In the genomic region with DNA sequence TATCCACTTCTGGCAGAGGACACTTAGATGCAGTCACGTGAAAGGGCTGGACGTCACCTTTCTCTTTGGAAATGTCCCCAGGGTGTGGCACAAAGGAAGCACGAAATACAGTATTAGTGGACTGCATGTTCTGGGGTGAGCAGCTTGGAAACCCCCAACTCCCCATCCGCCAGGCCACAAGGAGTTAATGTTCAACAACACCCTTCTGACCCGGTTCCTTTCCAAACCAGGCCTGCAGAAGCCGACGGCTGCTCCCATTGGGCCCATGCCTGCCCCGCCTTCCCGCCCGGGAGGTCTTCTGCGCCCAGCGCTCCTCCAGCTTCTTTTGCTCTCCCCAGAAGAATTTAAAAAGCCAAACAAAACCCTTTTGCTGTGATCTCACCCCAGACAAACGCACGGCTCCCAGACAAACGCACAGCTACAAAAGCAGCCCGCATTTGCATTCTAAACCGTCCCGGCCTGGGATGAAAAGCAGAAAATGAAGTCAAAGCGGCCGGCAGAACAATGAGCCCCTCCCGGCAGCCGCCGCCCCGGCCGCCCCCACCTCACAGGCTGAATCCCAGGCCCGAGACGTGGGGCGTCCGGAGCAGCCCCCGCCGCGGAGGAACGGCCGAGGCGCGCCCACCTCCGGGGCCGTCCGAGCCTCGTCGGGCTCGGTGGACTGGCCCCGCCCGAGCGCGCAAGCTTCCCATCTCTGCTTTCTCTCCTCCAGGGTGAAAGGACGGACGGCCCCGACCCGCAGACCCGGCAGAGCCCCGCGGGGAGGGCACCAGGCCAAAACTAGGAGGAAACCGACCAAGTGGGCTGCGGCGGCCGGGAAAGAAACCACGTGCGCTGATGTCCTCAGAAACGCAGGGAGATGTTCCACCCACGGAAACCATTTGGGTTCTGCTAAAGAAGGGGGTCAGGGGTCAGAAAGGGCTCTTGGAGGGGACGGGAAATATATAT, we compare ENCODE assay signal across 8 cellular contexts.
DNase-seq lines count a peak whose midpoint lies in the region; TF ChIP-seq lines count a peak whose summit lies in the region.

No MANE protein-coding gene starts in this region.

- peak overlapping the region; percentile 73 for H3K27ac ChIP-seq in AG04450 (ENCODE audit: low read depth, low read length)
- H3K27ac ChIP-seq in mesodermal cell (ENCODE audit: low read depth, low read length, severe bottlenecking): peak overlapping the region; percentile 78

- H3K27me3 ChIP-seq in AG04450 (ENCODE audit: control insufficient read depth, insufficient read depth, low read length): no peaks in the 10 kb centered on the region

- CTCF ChIA-PET in AG04450 (lab: Charles Lee): interaction anchor here (0.7 kb wide), 2 partner anchors 16 to 283 kb away, joined by 3 to 4 read pairs; no protein-coding TSS in a partner anchor

- no peak for TF ChIP-seq CTCF in AG04450 (IDR thresholded peaks at IDR 0.05; ENCODE audit: low read depth, low read length)
- no peak for TF ChIP-seq CTCF in epithelial cell of proximal tubule (conservative IDR thresholded peaks at IDR 0.05; ENCODE audit: low read depth, low read length)

- peak; percentile 44 for DNase-seq in AG04450 (ENCODE audit: low read depth, low spot score)
- peak; percentile 46 for DNase-seq in HuH-7 (ENCODE audit: low spot score)
- peak; percentile 30 for DNase-seq in epithelial cell of proximal tubule (ENCODE audit: low read depth)
- peak; percentile 74 for DNase-seq in ureter (ENCODE audit: low spot score)
- no peak for DNase-seq in GF-D8 (lab: John Stamatoyannopoulos, UW)
- DNase-seq in LoVo (ENCODE audit: low spot score): no peak
- no peak for DNase-seq in NCI-H2196 treated with DMSO at 0.1 percent for 48 hours (lab: John Stamatoyannopoulos, UW; ENCODE audit: unreplicated experiment)

- POLR2A ChIA-PET in AG04450 (lab: Yijun Ruan, JAX): interaction anchor here (0.6 to 0.8 kb wide), 2 partner anchors 23 to 94 kb away, joined by 3 to 9 read pairs; no protein-coding TSS in a partner anchor

- 7 to 12% methylated on average over 29 to 34 of the region's 62 CpGs for WGBS in mesodermal cell (ENCODE audit: insufficient coverage in 2 of 2), 2 experiments

- no peaks in the 10 kb centered on the region for H3K36me3 ChIP-seq in mesodermal cell (ENCODE audit: control insufficient read depth, insufficient read depth, low read length)

- H3K4me1 ChIP-seq in mesodermal cell (ENCODE audit: control insufficient read depth, insufficient read depth, low read length, poor library complexity, severe bottlenecking): peaks cover 3% of the 10 kb centered on the region

- peak overlapping the region; percentile 61 for H3K4me3 ChIP-seq in AG04450 (ENCODE audit: low read depth, low read length)
- H3K4me3 ChIP-seq in epithelial cell of proximal tubule (ENCODE audit: low read depth, low read length): peak overlapping the region; percentile 61
- peak overlapping the region; percentile 40 for H3K4me3 ChIP-seq in mesodermal cell (ENCODE audit: extremely low read depth, insufficient read depth, low read length, poor library complexity, severe bottlenecking)

- H3K9me3 ChIP-seq in AG04450 (ENCODE audit: control insufficient read depth, insufficient read depth, low read length) (no peaks in the 10 kb centered on the region), mesodermal cell (ENCODE audit: control insufficient read depth, low read length) (no peaks in the 10 kb centered on the region)

Comparison
In these comparisons a context has a peak if more than half of its experiments do, and no peak if none do; other contexts are left out.
1. DNase-seq: peak in AG04450 (single experiment), HuH-7 (single experiment), epithelial cell of proximal tubule (single experiment) and ureter (single experiment); none in GF-D8 (single experiment), LoVo (single experiment) and NCI-H2196 treated with DMSO at 0.1 percent for 48 hours (single experiment).
2. Peak in every context shown above with its lines, with median percentiles within 50 percentile points of each other: H3K4me3 ChIP-seq.